Comparison of ENCODE assay signal across 11 cellular contexts in the genomic region with DNA sequence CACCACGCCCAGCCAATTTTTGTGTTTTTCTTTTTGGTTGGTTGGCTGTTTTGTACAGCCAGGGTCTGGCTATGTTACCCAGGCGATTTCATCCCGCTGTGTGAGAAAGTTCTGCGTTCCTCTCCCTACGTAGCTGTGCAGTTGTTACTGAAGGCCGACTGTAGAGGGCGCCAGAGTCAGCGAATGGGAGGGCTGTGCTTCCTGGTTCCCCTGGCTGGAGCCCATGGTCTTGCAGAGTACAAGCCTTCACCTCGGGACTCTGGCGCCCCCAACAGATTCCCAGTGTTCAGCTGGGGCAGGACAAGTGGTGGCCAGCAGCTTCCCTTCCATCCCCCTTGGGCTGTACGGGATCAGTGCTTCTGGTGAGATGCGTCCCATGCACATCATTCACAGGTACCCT. TPM values are rescaled to one million over a fixed set of nuclear protein-coding genes. Genes with fewer than 3 reads are reported as not detected.
DNase-seq lines count a peak whose midpoint lies in the region; ATAC-seq and TF ChIP-seq lines count a peak whose summit lies in the region.
"Had no signal": no experiment of that assay in that cellular context is flagged by ENCODE, and none has a peak within 500 bp of the region (broad histone marks: within the 10 kb centered on the region; RNA-seq: fewer than 3 reads in every experiment).

No MANE protein-coding gene starts in this region.

- TF ChIP-seq POLR2A in vagina (IDR thresholded peaks at IDR 0.05) = no peak

- no peak overlapping the region for H3K4me3 ChIP-seq in MG63
- H3K4me3 ChIP-seq in vagina = no peak overlapping the region
- H3K4me3 ChIP-seq: thoracic aorta had no signal

- DNase-seq in activated CD4-positive, CD25-positive, alpha-beta regulatory T cell treated with anti-CD3 and anti-CD28 coated beads, Interleukin-2, amount 50 U/mL, for 72 hours = peak; percentile 45
- DNase-seq in MG63 = peak; percentile 11
- peak; percentile 86 for DNase-seq in activated CD8-positive, alpha-beta memory T cell treated with anti-CD3 and anti-CD28 coated beads, Interleukin-2, amount 50 U/mL, for 48 hours
- peak; percentile 31 to 48 for DNase-seq in stimulated activated CD4-positive, alpha-beta T cell treated with anti-CD3 and anti-CD28 coated beads, Interleukin-15, amount 100 ng/mL, for 48 hours (ENCODE audit: low read depth in 2 of 2)
- no peak for DNase-seq in vagina (ENCODE audit: extremely low spot score in 2 of 2)
- DNase-seq in NCI-H2107 treated with DMSO at 0.1 percent for 48 hours (lab: John Stamatoyannopoulos, UW; ENCODE audit: unreplicated experiment) = no peak

- no peaks in the 10 kb centered on the region for H3K4me1 ChIP-seq in vagina

- intact Hi-C loops in vagina (cut with DNase I) = no loop called here

- H3K27me3 ChIP-seq in MG63 = no peaks in the 10 kb centered on the region
- no peaks in the 10 kb centered on the region for H3K27me3 ChIP-seq in vagina

- H3K9me3 ChIP-seq in MG63 (no peaks in the 10 kb centered on the region), vagina (no peaks in the 10 kb centered on the region)
- H3K9me3 ChIP-seq: thoracic aorta had no signal

- H3K36me3 ChIP-seq in MG63 = no peaks in the 10 kb centered on the region
- no peaks in the 10 kb centered on the region for H3K36me3 ChIP-seq in vagina
- H3K36me3 ChIP-seq: thoracic aorta had no signal

- TF ChIP-seq CTCF in vagina (IDR thresholded peaks at IDR 0.05) = no peak

- ATAC-seq in activated CD4-positive, CD25-positive, alpha-beta regulatory T cell treated with anti-CD3 and anti-CD28 coated beads, Interleukin-2, amount 50 U/mL, for 24 hours = no peak
- ATAC-seq in GM19452 (IDR thresholded peaks at IDR 0.05; ENCODE audit: unreplicated experiment) = no peak
- ATAC-seq: CD8-positive, alpha-beta T cell had no signal

- H3K27ac ChIP-seq in vagina = no peak overlapping the region
- H3K27ac ChIP-seq: thoracic aorta had no signal

RNA-seq across cellular contexts. Expression of a gene that starts 5.6 kb away (rescaled TPM):
- total RNA-seq in MG63 (2014; rRNA removed; shearing (Covaris generic); ENCODE audit: low replicate concordance) = not detected in 2 replicates
- not detected for total RNA-seq in vagina
- total RNA-seq: CD8-positive, alpha-beta T cell; liver; thoracic aorta had no signal

Comparison
In these comparisons a context has a peak if more than half of its experiments do, and no peak if none do; other contexts are left out.
1. DNase-seq: peak in activated CD4-positive, CD25-positive, alpha-beta regulatory T cell treated with anti-CD3 and anti-CD28 coated beads, Interleukin-2, amount 50 U/mL, for 72 hours (single experiment), MG63 (single experiment), activated CD8-positive, alpha-beta memory T cell treated with anti-CD3 and anti-CD28 coated beads, Interleukin-2, amount 50 U/mL, for 48 hours (single experiment) and stimulated activated CD4-positive, alpha-beta T cell treated with anti-CD3 and anti-CD28 coated beads, Interleukin-15, amount 100 ng/mL, for 48 hours (2 of 2); none in vagina (0 of 2) and NCI-H2107 treated with DMSO at 0.1 percent for 48 hours (single experiment).